In genomic region chr1:26690157-26690556, GRCh38 we compare ENCODE assay signal across 17 cellular contexts. TPM values are rescaled to one million over a fixed set of nuclear protein-coding genes. Genes with fewer than 3 reads are reported as not detected.
DNase-seq lines count a peak whose midpoint lies in the region; ATAC-seq and TF ChIP-seq lines count a peak whose summit lies in the region.
"Had no signal": no experiment of that assay in that cellular context is flagged by ENCODE, and none has a peak within 500 bp of the region (broad histone marks: within the 10 kb centered on the region; RNA-seq: fewer than 3 reads in every experiment).

No MANE protein-coding gene starts in this region.

- no peak for ATAC-seq in activated naive CD8-positive, alpha-beta T cell treated with anti-CD3 and anti-CD28 coated beads, Interleukin-2, amount 50 U/mL, for 24 hours
- ATAC-seq: lower lobe of right lung; naive thymus-derived CD8-positive, alpha-beta T cell had no signal

- DNase-seq in activated naive CD8-positive, alpha-beta T cell treated with anti-CD3 and anti-CD28 coated beads, Interleukin-2, amount 50 U/mL, for 24 hours, result no peak
- DNase-seq in SK-N-MC (ENCODE audit: low read depth, low spot score) (no peak), hepatocyte (ENCODE audit: low spot score) (no peak), testis (peak; percentile 28), G401 (ENCODE audit: low spot score) (no peak), cortex of kidney (lab: John Stamatoyannopoulos, UW) (no peak)
- DNase-seq in stimulated activated naive CD4-positive, alpha-beta T cell treated with Interleukin-2 at 50 U/mL for 16 hours (lab: John Stamatoyannopoulos, UW), result no peak
- DNase-seq: activated CD4-positive, alpha-beta T cell treated with anti-CD3 and anti-CD28 coated beads for 1 hour; C1 segment of cervical spinal cord; central memory CD4-positive, alpha-beta T cell; lower lobe of right lung; naive thymus-derived CD8-positive, alpha-beta T cell; NCI-H2029 treated with DMSO at 0.1 percent for 48 hours; Right ventricle myocardium superior; tibial artery had no signal

- WGBS in hepatocyte (ENCODE audit: low lambda C conversion rate, missing lambda C conversion rate), result 93% methylated on average over 2 of the region's 2 CpGs
- WGBS in testis, 2 donors, result 71 to 75% methylated on average over 2 of the region's 2 CpGs

- H3K9me3 Mint-ChIP-seq in activated naive CD8-positive, alpha-beta T cell (ENCODE audit: low read depth), result no peaks in the 10 kb centered on the region
- H3K9me3 Mint-ChIP-seq in activated naive CD8-positive, alpha-beta T cell treated with anti-CD3 and anti-CD28 coated beads, Interleukin-2, amount 50 U/mL, for 24 hours, result no peaks in the 10 kb centered on the region
- H3K9me3 Mint-ChIP-seq: activated T-helper 2 cell treated with anti-CD3 and anti-CD28 coated beads, Interferon-gamma antibody, Interleukin-2, Interleukin-4, amounts not matched to agents 10 μg/mL and 5 μg/mL and 100 μg/mL, durations not matched to agents 14 hours and 24 hours and 36 hours; naive thymus-derived CD8-positive, alpha-beta T cell had no signal

- no peaks in the 10 kb centered on the region for H3K79me2 ChIP-seq in hepatocyte

- no peaks in the 10 kb centered on the region for H3K9me2 ChIP-seq in hepatocyte (replicated peaks; ENCODE audit: insufficient read depth)

- no peaks in the 10 kb centered on the region for H4K20me1 ChIP-seq in hepatocyte (ENCODE audit: insufficient read depth, poor library complexity, severe bottlenecking)

- peaks cover 28% of the 10 kb centered on the region for H3K4me1 Mint-ChIP-seq in activated naive CD8-positive, alpha-beta T cell (ENCODE audit: low read depth)
- peaks cover 44% of the 10 kb centered on the region for H3K4me1 Mint-ChIP-seq in activated naive CD8-positive, alpha-beta T cell treated with anti-CD3 and anti-CD28 coated beads, Interleukin-2, amount 50 U/mL, for 24 hours

- H3K4me2 ChIP-seq in hepatocyte, result no peak overlapping the region

- no peak for TF ChIP-seq CTCF in hepatocyte (IDR thresholded peaks at IDR 0.05; ENCODE audit: poor library complexity)
- no peak for TF ChIP-seq CTCF in testis (IDR thresholded peaks at IDR 0.05)

- TF ChIP-seq POLR2A in testis (IDR thresholded peaks at IDR 0.05), result no peak

- H3K9me3 ChIP-seq in SK-N-MC (ENCODE audit: low read depth, low read length) (peaks cover 3% of the 10 kb centered on the region; the same call in 1 of the 2 replicates), hepatocyte (ENCODE audit: low read depth) (no peaks in the 10 kb centered on the region), testis (no peaks in the 10 kb centered on the region)
- H3K9me3 ChIP-seq: lower lobe of right lung, tibial artery had no signal

- intact Hi-C loops in testis (cut with DNase I; ENCODE audit: low total_unique reads), result no loop called here

- H3K27me3 ChIP-seq in hepatocyte, result no peaks in the 10 kb centered on the region
- no peaks in the 10 kb centered on the region for H3K27me3 ChIP-seq in testis
- H3K27me3 ChIP-seq: tibial artery had no signal

- H2AFZ ChIP-seq in hepatocyte, result peak overlapping the region; percentile 76

- H3K27me3 Mint-ChIP-seq in activated naive CD8-positive, alpha-beta T cell, result no peaks in the 10 kb centered on the region
- H3K27me3 Mint-ChIP-seq in activated naive CD8-positive, alpha-beta T cell treated with anti-CD3 and anti-CD28 coated beads, Interleukin-2, amount 50 U/mL, for 24 hours, result no peaks in the 10 kb centered on the region
- H3K27me3 Mint-ChIP-seq: naive thymus-derived CD8-positive, alpha-beta T cell had no signal

- no peak overlapping the region for H3K9ac ChIP-seq in SK-N-MC (ENCODE audit: insufficient read length)

- peak overlapping the region; percentile 22 for H3K27ac Mint-ChIP-seq in activated naive CD8-positive, alpha-beta T cell
- H3K27ac Mint-ChIP-seq in activated naive CD8-positive, alpha-beta T cell treated with anti-CD3 and anti-CD28 coated beads, Interleukin-2, amount 50 U/mL, for 24 hours, result no peak overlapping the region
- H3K27ac Mint-ChIP-seq: activated T-helper 2 cell treated with anti-CD3 and anti-CD28 coated beads, Interferon-gamma antibody, Interleukin-2, Interleukin-4, amounts not matched to agents 10 μg/mL and 5 μg/mL and 100 μg/mL, durations not matched to agents 14 hours and 24 hours and 36 hours had no signal

- H3K27ac ChIP-seq in SK-N-MC, result peak overlapping the region; percentile 90
- H3K27ac ChIP-seq in hepatocyte, result peak overlapping the region; percentile 93
- peak overlapping the region in 1 of 2 donors; percentile 11 for H3K27ac ChIP-seq in testis
- H3K27ac ChIP-seq: lower lobe of right lung, tibial artery had no signal

- H3K4me3 ChIP-seq in SK-N-MC (no peak overlapping the region), hepatocyte (no peak overlapping the region), testis (no peak overlapping the region)
- H3K4me3 ChIP-seq: lower lobe of right lung, tibial artery had no signal

- H3K36me3 Mint-ChIP-seq in activated naive CD8-positive, alpha-beta T cell, result no peaks in the 10 kb centered on the region
- H3K36me3 Mint-ChIP-seq in activated naive CD8-positive, alpha-beta T cell treated with anti-CD3 and anti-CD28 coated beads, Interleukin-2, amount 50 U/mL, for 24 hours (ENCODE audit: low read depth), result no peaks in the 10 kb centered on the region
- H3K36me3 Mint-ChIP-seq: naive thymus-derived CD8-positive, alpha-beta T cell had no signal

- H3K36me3 ChIP-seq in SK-N-MC (ENCODE audit: insufficient read depth, low read length) (no peaks in the 10 kb centered on the region), hepatocyte (replicated peaks; ENCODE audit: insufficient read depth, low read depth) (no peaks in the 10 kb centered on the region), testis (ENCODE audit: low read depth, missing control alignments) (no peaks in the 10 kb centered on the region)
- H3K36me3 ChIP-seq: lower lobe of right lung, tibial artery had no signal

- H3K4me1 ChIP-seq in hepatocyte (ENCODE audit: insufficient read depth) (peaks cover 29% of the 10 kb centered on the region), testis (peaks cover 27% of the 10 kb centered on the region)

- in situ Hi-C loops in G401 (cut with HindIII; ENCODE audit: low sequenced_read_pairs), result no loop called here

- H3K4me3 Mint-ChIP-seq in activated naive CD8-positive, alpha-beta T cell, result no peak overlapping the region
- no peak overlapping the region for H3K4me3 Mint-ChIP-seq in activated naive CD8-positive, alpha-beta T cell treated with anti-CD3 and anti-CD28 coated beads, Interleukin-2, amount 50 U/mL, for 24 hours

RNA-seq across cellular contexts. Expression of gene ARID1A, which starts 5.7 kb away (rescaled TPM):
- 32.3 and 35.8 TPM in 2 replicates for total RNA-seq in hepatocyte
- 26.6 and 27.9 TPM in 2 replicates for polyA plus RNA-seq in hepatocyte
- total RNA-seq in testis, result 100 to 1,000 TPM; 106 to 119 TPM
- 53.7 TPM for polyA plus RNA-seq in testis (ENCODE audit: insufficient read depth, low read depth, low replicate concordance)
- 14.3 and 21.5 TPM in 2 replicates for total RNA-seq in G401 (2014; rRNA removed; shearing (Covaris generic))
